1 cellular context compared by ENCODE assay signal in the genomic region with DNA sequence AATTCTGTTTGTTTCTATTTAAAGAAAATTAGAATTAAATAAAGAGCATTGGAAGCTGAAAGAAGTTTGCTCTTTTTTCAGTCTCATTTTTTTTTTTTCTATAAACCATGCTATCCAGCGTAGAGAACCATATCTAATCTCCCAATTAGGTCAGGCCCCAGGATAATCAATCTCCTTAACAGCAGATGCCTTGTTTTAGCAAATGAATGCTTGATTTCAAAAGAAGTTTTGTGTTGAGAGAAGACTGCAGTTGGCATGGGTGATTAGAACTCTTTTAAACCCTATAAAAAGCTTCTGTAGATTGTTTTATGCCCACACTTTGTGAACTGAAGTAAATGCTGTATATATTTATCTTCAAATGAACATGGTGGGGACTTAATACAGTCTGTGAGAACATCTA.
TF ChIP-seq lines count a peak whose summit lies in the region.

No MANE protein-coding gene starts in this region.

TF ChIP-seq in GM23338, 12 proteins besides CTCF, POLR2A, EP300 and RAD21 (continued from another document):
- TF ChIP-seq, protein P1, sequence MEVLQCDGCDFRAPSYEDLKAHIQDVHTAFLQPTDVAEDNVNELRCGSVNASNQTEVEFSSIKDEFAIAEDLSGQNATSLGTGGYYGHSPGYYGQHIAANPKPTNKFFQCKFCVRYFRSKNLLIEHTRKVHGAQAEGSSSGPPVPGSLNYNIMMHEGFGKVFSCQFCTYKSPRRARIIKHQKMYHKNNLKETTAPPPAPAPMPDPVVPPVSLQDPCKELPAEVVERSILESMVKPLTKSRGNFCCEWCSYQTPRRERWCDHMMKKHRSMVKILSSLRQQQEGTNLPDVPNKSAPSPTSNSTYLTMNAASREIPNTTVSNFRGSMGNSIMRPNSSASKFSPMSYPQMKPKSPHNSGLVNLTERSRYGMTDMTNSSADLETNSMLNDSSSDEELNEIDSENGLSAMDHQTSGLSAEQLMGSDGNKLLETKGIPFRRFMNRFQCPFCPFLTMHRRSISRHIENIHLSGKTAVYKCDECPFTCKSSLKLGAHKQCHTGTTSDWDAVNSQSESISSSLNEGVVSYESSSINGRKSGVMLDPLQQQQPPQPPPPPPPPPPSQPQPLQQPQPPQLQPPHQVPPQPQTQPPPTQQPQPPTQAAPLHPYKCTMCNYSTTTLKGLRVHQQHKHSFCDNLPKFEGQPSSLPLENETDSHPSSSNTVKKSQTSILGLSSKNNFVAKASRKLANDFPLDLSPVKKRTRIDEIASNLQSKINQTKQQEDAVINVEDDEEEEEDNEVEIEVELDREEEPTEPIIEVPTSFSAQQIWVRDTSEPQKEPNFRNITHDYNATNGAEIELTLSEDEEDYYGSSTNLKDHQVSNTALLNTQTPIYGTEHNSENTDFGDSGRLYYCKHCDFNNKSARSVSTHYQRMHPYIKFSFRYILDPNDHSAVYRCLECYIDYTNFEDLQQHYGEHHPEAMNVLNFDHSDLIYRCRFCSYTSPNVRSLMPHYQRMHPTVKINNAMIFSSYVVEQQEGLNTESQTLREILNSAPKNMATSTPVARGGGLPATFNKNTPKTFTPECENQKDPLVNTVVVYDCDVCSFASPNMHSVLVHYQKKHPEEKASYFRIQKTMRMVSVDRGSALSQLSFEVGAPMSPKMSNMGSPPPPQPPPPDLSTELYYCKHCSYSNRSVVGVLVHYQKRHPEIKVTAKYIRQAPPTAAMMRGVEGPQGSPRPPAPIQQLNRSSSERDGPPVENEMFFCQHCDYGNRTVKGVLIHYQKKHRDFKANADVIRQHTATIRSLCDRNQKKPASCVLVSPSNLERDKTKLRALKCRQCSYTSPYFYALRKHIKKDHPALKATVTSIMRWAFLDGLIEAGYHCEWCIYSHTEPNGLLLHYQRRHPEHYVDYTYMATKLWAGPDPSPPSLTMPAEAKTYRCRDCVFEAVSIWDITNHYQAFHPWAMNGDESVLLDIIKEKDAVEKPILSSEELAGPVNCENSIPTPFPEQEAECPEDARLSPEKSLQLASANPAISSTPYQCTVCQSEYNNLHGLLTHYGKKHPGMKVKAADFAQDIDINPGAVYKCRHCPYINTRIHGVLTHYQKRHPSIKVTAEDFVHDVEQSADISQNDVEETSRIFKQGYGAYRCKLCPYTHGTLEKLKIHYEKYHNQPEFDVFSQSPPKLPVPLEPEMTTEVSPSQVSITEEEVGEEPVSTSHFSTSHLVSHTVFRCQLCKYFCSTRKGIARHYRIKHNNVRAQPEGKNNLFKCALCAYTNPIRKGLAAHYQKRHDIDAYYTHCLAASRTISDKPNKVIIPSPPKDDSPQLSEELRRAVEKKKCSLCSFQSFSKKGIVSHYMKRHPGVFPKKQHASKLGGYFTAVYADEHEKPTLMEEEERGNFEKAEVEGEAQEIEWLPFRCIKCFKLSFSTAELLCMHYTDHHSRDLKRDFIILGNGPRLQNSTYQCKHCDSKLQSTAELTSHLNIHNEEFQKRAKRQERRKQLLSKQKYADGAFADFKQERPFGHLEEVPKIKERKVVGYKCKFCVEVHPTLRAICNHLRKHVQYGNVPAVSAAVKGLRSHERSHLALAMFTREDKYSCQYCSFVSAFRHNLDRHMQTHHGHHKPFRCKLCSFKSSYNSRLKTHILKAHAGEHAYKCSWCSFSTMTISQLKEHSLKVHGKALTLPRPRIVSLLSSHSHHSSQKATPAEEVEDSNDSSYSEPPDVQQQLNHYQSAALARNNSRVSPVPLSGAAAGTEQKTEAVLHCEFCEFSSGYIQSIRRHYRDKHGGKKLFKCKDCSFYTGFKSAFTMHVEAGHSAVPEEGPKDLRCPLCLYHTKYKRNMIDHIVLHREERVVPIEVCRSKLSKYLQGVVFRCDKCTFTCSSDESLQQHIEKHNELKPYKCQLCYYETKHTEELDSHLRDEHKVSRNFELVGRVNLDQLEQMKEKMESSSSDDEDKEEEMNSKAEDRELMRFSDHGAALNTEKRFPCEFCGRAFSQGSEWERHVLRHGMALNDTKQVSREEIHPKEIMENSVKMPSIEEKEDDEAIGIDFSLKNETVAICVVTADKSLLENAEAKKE (CRISPR knock-in tag; IDR thresholded peaks at IDR 0.05) = no peak
